Comparison of ENCODE assay signal across 11 cellular contexts in the genomic region with DNA sequence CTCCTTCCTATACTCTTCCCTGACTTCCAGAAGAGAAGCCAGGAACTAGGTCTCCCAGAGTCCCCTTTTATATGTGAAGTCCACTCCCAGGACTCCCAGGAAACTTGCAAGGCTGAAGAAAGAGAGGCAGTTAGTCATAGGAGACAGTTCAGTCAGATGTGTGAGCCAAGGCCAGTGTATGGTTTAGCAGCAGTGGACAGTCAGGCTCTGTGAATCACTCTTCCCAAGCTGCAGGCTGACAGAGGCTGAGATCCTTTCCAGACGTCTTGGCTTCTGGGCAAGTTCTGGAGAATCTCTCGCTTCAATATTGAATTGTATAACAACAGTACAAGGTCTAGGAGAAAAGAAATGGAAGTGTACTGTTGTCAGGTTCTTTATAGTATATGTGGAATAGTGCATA. TPM values are rescaled to one million over a fixed set of nuclear protein-coding genes. Genes with fewer than 3 reads are reported as not detected.
A peak's percentile ranks its signal among the peaks of the same experiment; 100 is the strongest.
DNase-seq lines count a peak whose midpoint lies in the region; ATAC-seq lines count a peak whose summit lies in the region.
"Had no signal": no experiment of that assay in that cellular context is flagged by ENCODE, and none has a peak within 500 bp of the region (broad histone marks: within the 10 kb centered on the region; RNA-seq: fewer than 3 reads in every experiment).

No MANE protein-coding gene starts in this region.

- H3K36me3 ChIP-seq in GM23248 (ENCODE audit: low read depth) (no peaks in the 10 kb centered on the region), adipocyte (ENCODE audit: control insufficient read depth, insufficient read depth, low read length, severe bottlenecking) (peaks cover 18% of the 10 kb centered on the region), rectal smooth muscle tissue (ENCODE audit: control insufficient read depth, insufficient read depth, low read length) (peaks cover 8% of the 10 kb centered on the region)

- in situ Hi-C loops in GM23248 (cut with MboI) = no loop called here

- intact Hi-C loops in left ventricle myocardium superior (cut with micrococcal nuclease) = no loop called here
- intact Hi-C loops in activated CD4-positive, alpha-beta T cell treated with anti-CD3 and anti-CD28 coated beads for 36 hours (cut with DNase I, micrococcal nuclease) = no loop called here

- H3K4me1 ChIP-seq in GM23248 (ENCODE audit: insufficient read depth) (peaks cover 27% of the 10 kb centered on the region), adipocyte (ENCODE audit: control insufficient read depth, insufficient read depth, low read length) (peaks cover 46% of the 10 kb centered on the region), rectal smooth muscle tissue (ENCODE audit: control insufficient read depth, insufficient read depth, low read length) (peaks cover 18% of the 10 kb centered on the region)

- 0 out of 2 replicates have a peak overlapping the region, but pooled peaks have one; percentile 0 for H3K4me3 ChIP-seq in GM23248
- peak overlapping the region; percentile 72 for H3K4me3 ChIP-seq in adipocyte (ENCODE audit: low read length)
- no peak overlapping the region for H3K4me3 ChIP-seq in rectal smooth muscle tissue (ENCODE audit: low read length)

- H3K4me2 ChIP-seq in GM23248 (ENCODE audit: unreplicated experiment) = peak overlapping the region; percentile 55

- H3K4me1 Mint-ChIP-seq in activated T-cell treated with anti-CD3 and anti-CD28 coated beads, Interleukin-2, amount 50 U/mL, for 24 hours (ENCODE audit: low read depth) = peaks cover 9% of the 10 kb centered on the region
- peaks cover 9% of the 10 kb centered on the region for H3K4me1 Mint-ChIP-seq in activated CD4-positive, alpha-beta T cell treated with anti-CD3 and anti-CD28 coated beads for 36 hours

- no peaks in the 10 kb centered on the region for H3K79me2 ChIP-seq in GM23248 (ENCODE audit: insufficient read depth)

- ATAC-seq in left ventricle myocardium superior = peak; percentile 73
- no peak for ATAC-seq in activated CD4-positive, alpha-beta T cell treated with anti-CD3 and anti-CD28 coated beads for 36 hours

- no peak overlapping the region for H3K27ac Mint-ChIP-seq in activated T-cell treated with anti-CD3 and anti-CD28 coated beads, Interleukin-2, amount 50 U/mL, for 24 hours
- H3K27ac Mint-ChIP-seq in activated CD4-positive, alpha-beta T cell treated with anti-CD3 and anti-CD28 coated beads for 36 hours = no peak overlapping the region

- no peaks in the 10 kb centered on the region for H3K9me3 Mint-ChIP-seq in activated T-cell treated with anti-CD3 and anti-CD28 coated beads, Interleukin-2, amount 50 U/mL, for 24 hours
- H3K9me3 Mint-ChIP-seq in activated CD4-positive, alpha-beta T cell treated with anti-CD3 and anti-CD28 coated beads for 36 hours (ENCODE audit: low read depth) = no peaks in the 10 kb centered on the region

- H3K27me3 ChIP-seq in GM23248 (replicated peaks; ENCODE audit: insufficient read depth) = no peaks in the 10 kb centered on the region
- no peaks in the 10 kb centered on the region for H3K27me3 ChIP-seq in adipocyte (replicated peaks; ENCODE audit: control insufficient read depth, insufficient read depth, low read length)
- H3K27me3 ChIP-seq in rectal smooth muscle tissue (ENCODE audit: control insufficient read depth, insufficient read depth, low read length) = no peaks in the 10 kb centered on the region

- H3K9ac ChIP-seq in GM23248 (peak overlapping the region; percentile 47), adipocyte (ENCODE audit: low read length) (peak overlapping the region; percentile 82), rectal smooth muscle tissue (ENCODE audit: low read length) (no peak overlapping the region)

- H3K27me3 Mint-ChIP-seq in activated T-cell treated with anti-CD3 and anti-CD28 coated beads, Interleukin-2, amount 50 U/mL, for 24 hours = no peaks in the 10 kb centered on the region
- no peaks in the 10 kb centered on the region for H3K27me3 Mint-ChIP-seq in activated CD4-positive, alpha-beta T cell treated with anti-CD3 and anti-CD28 coated beads for 36 hours

- H4K20me1 ChIP-seq in GM23248 (ENCODE audit: insufficient read depth) = no peaks in the 10 kb centered on the region

- POLR2A ChIA-PET in activated CD4-positive, alpha-beta T cell treated with anti-CD3 and anti-CD28 coated beads for 36 hours (lab: Charles Lee) = no interaction called here

- no peaks in the 10 kb centered on the region for H3K9me2 ChIP-seq in GM23248 (ENCODE audit: insufficient read depth)

- CTCF ChIA-PET in activated CD4-positive, alpha-beta T cell treated with anti-CD3 and anti-CD28 coated beads for 36 hours (lab: Charles Lee) = no interaction called here

- H3K9me3 ChIP-seq in GM23248 (ENCODE audit: low read depth) (no peaks in the 10 kb centered on the region), adipocyte (ENCODE audit: control insufficient read depth, low read length) (no peaks in the 10 kb centered on the region)

- 1 to 8% methylated on average over 2 of the region's 2 CpGs for WGBS in GM23248 (ENCODE audit: low coverage in 1 of 2, low lambda C conversion rate in 2 of 2, missing lambda C conversion rate in 2 of 2), 2 experiments

- H3K27ac ChIP-seq in GM23248 = peak overlapping the region; percentile 63
- H3K27ac ChIP-seq in rectal smooth muscle tissue (ENCODE audit: low read depth, low read length) = peak overlapping the region; percentile 68

- peaks cover 26% of the 10 kb centered on the region for H3K36me3 Mint-ChIP-seq in activated T-cell treated with anti-CD3 and anti-CD28 coated beads, Interleukin-2, amount 50 U/mL, for 24 hours (ENCODE audit: low read depth)
- peaks cover 19% of the 10 kb centered on the region for H3K36me3 Mint-ChIP-seq in activated CD4-positive, alpha-beta T cell treated with anti-CD3 and anti-CD28 coated beads for 36 hours (ENCODE audit: low read depth)

- H2AFZ ChIP-seq in GM23248 = no peak overlapping the region

- no peak overlapping the region for H3K4me3 Mint-ChIP-seq in activated T-cell treated with anti-CD3 and anti-CD28 coated beads, Interleukin-2, amount 50 U/mL, for 24 hours
- H3K4me3 Mint-ChIP-seq in activated CD4-positive, alpha-beta T cell treated with anti-CD3 and anti-CD28 coated beads for 36 hours = no peak overlapping the region

- H3F3A ChIP-seq in GM23248 (ENCODE audit: insufficient read depth) = peaks cover 15% of the 10 kb centered on the region; the same call in 1 of the 2 replicates

- DNase-seq in GM23248 = peak; percentile 96
- DNase-seq in adipocyte (ENCODE audit: low read depth) = peak; percentile 87
- no peak for DNase-seq in left ventricle myocardium superior
- no peak for DNase-seq in iPS-NIHi7 (ENCODE audit: extremely low spot score)
- no peak for DNase-seq in activated T-cell treated with anti-CD3 and anti-CD28 coated beads, Interleukin-2, amount 50 U/mL, for 24 hours
- no peak for DNase-seq in NCI-H510A treated with DMSO at 0.1 percent for 48 hours (lab: John Stamatoyannopoulos, UW)
- no peak for DNase-seq in activated CD4-positive, alpha-beta T cell treated with anti-CD3 and anti-CD28 coated beads for 36 hours
- DNase-seq: effector CD4-positive, alpha-beta T cell; GDM1; NCI-H1694 treated with DMSO at 0.1 percent for 48 hours had no signal

RNA-seq across cellular contexts. Expression of a gene that starts 26.9 kb away (rescaled TPM):
- total RNA-seq in GM23248 (2014; rRNA removed; shearing (Covaris generic)) = 12.8 and 14.7 TPM in 2 replicates
- polyA plus RNA-seq in GM23248 (2016; fragmentation: Nextera tagmentation; extraction: Ambion mirVana) = 47.0 and 52.6 TPM in 2 replicates
- 47.4 TPM for total RNA-seq in left ventricle myocardium superior
- total RNA-seq in activated CD4-positive, alpha-beta T cell treated with anti-CD3 and anti-CD28 coated beads for 36 hours = 10 to 100 TPM; 16.0 to 31.2 TPM

RNA-seq across cellular contexts. Expression of a gene that starts 56.1 kb away (rescaled TPM):
- 26.1 and 53.4 TPM in 2 replicates for total RNA-seq in GM23248 (2014; rRNA removed; shearing (Covaris generic))
- polyA plus RNA-seq in GM23248 (2016; fragmentation: Nextera tagmentation; extraction: Ambion mirVana) = 54.3 and 59.5 TPM in 2 replicates
- 72.5 TPM for total RNA-seq in left ventricle myocardium superior
- 10 to 100 TPM; 76.9 to 77.1 TPM for total RNA-seq in activated CD4-positive, alpha-beta T cell treated with anti-CD3 and anti-CD28 coated beads for 36 hours

Comparison
In these comparisons a context has a peak if more than half of its experiments do, and no peak if none do; other contexts are left out.
1. DNase-seq: peak in GM23248 (single experiment) and adipocyte (single experiment); none in left ventricle myocardium superior (single experiment), iPS-NIHi7 (single experiment), activated T-cell treated with anti-CD3 and anti-CD28 coated beads, Interleukin-2, amount 50 U/mL, for 24 hours (single experiment), NCI-H510A treated with DMSO at 0.1 percent for 48 hours (single experiment) and activated CD4-positive, alpha-beta T cell treated with anti-CD3 and anti-CD28 coated beads for 36 hours (single experiment).